In the genomic region with DNA sequence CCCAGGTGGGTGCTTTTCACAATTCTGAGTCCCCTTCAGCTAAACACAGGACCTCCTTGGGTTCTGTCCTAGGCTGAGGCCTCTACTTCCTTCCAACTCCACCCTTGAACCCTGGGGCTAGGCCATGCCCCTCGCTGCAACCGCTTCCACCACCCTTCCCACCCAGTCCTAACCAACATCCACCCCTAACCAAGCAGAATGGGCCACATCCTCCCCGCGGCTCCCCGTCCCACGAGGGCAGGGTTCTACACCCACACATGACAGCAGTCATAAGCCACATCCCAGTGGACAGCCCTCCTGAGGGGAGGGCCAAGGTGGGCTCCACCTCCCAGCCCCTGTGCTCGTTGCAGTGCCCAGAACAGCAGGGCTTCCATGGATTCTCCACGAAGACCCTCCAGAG, we compare ENCODE assay signal across 1 cellular context.
TF ChIP-seq lines count a peak whose summit lies in the region.

No MANE protein-coding gene starts in this region.

TF ChIP-seq in HepG2, 621 proteins besides CTCF, POLR2A, EP300 and RAD21:
- TF ChIP-seq SMAD9 (CRISPR knock-in tag; IDR thresholded peaks at IDR 0.05), result no peak
- no peak for TF ChIP-seq CCDC6 (CRISPR knock-in tag; IDR thresholded peaks at IDR 0.05)
- no peak for TF ChIP-seq EHMT2 (IDR thresholded peaks at IDR 0.05; ENCODE audit: borderline replicate concordance, low read depth, low read length)
- TF ChIP-seq RFX1 (IDR thresholded peaks at IDR 0.05), result no peak
- TF ChIP-seq ZBTB1 (CRISPR knock-in tag; IDR thresholded peaks at IDR 0.05; ENCODE audit: borderline replicate concordance), result no peak
- no peak for TF ChIP-seq ZNF616 (CRISPR knock-in tag; IDR thresholded peaks at IDR 0.05; ENCODE audit: low read depth)
- no peak for TF ChIP-seq YY1 (IDR thresholded peaks at IDR 0.05; ENCODE audit: insufficient read depth, insufficient replicate concordance, low read depth, low read length)
- TF ChIP-seq KDM5B (CRISPR knock-in tag; IDR thresholded peaks at IDR 0.05; ENCODE audit: borderline replicate concordance), result no peak
- TF ChIP-seq SMARCC2 (IDR thresholded peaks at IDR 0.05), result no peak
